ENCODE assay signal across 20 cellular contexts in genomic region chr12:96447256-96447655, GRCh38. TPM values are rescaled to one million over a fixed set of nuclear protein-coding genes. Genes with fewer than 3 reads are reported as not detected.
A peak's percentile ranks its signal among the peaks of the same experiment; 100 is the strongest.
DNase-seq lines count a peak whose midpoint lies in the region; ATAC-seq, FAIRE-seq and TF ChIP-seq lines count a peak whose summit lies in the region.
"Had no signal": no experiment of that assay in that cellular context is flagged by ENCODE, and none has a peak within 500 bp of the region (broad histone marks: within the 10 kb centered on the region; RNA-seq: fewer than 3 reads in every experiment).

No MANE protein-coding gene starts in this region.

- peak overlapping the region; percentile 92 for H3K27ac ChIP-seq in CD4-positive, alpha-beta memory T cell (ENCODE audit: low read depth, low read length)
- H3K27ac ChIP-seq in endothelial cell of umbilical vein (ENCODE audit: insufficient read depth, low read depth, low read length) (peak overlapping the region; percentile 99), osteoblast (ENCODE audit: low read depth, low read length) (peak overlapping the region; percentile 98)
- H3K27ac ChIP-seq: cardiac muscle cell, HL-60 had no signal

- H3K9me1 ChIP-seq in endothelial cell of umbilical vein (replicated peaks; ENCODE audit: control insufficient read depth, extremely low read depth, insufficient read depth, low read length), result no peaks in the 10 kb centered on the region

- no peaks in the 10 kb centered on the region for H3K27me3 Mint-ChIP-seq in CD4-positive, alpha-beta memory T cell
- H3K27me3 Mint-ChIP-seq: activated naive CD8-positive, alpha-beta T cell treated with anti-CD3 and anti-CD28 coated beads, Interleukin-2, amount 10 ng/mL, durations not matched to agents 7 days and 5 days had no signal

- DNase-seq in CD4-positive, alpha-beta memory T cell, result no peak
- DNase-seq in NCI-H2171 treated with DMSO at 0.1 percent for 48 hours (lab: John Stamatoyannopoulos, UW), result peak; percentile 81
- no peak for DNase-seq in endothelial cell of umbilical vein (ENCODE audit: low read depth, low spot score)
- no peak for DNase-seq in osteoblast (ENCODE audit: insufficient read length, low spot score, missing footprints)
- no peak for DNase-seq in HK-2 (ENCODE audit: unreplicated experiment)
- no peak for DNase-seq in SKM-1 (lab: John Stamatoyannopoulos, UW; ENCODE audit: unreplicated experiment)
- DNase-seq: activated naive CD8-positive, alpha-beta T cell treated with anti-CD3 and anti-CD28 coated beads, Interleukin-2, amount 10 ng/mL, durations not matched to agents 7 days and 5 days; NCI-H2029 treated with DMSO at 0.1 percent for 48 hours; NCI-H510A treated with DMSO at 0.1 percent for 48 hours; Right ventricle myocardium superior; trophoblast cell had no signal

- dilution Hi-C loops in endothelial cell of umbilical vein (cut with MboI; ENCODE audit: extremely low pct_ligation_motif_present, low sequenced_read_pairs), result no loop called here

- peak overlapping the region; percentile 93 for H3K9ac ChIP-seq in endothelial cell of umbilical vein (replicated peaks; ENCODE audit: extremely low read depth, insufficient read depth, low read length)

- BruUV-seq in endothelial cell of umbilical vein (replicated peaks; lab: Mats Ljungman, UMichigan), result no TSS peak

- POLR2A ChIA-PET in CD4-positive, alpha-beta memory T cell (lab: Charles Lee; ENCODE audit: partially characterized antibody), result interaction anchor here (1.4 to 4.4 kb wide), 5 partner anchors 10 to 47 kb away, joined by 3 to 42 read pairs (median 13); partner anchors contain the start of gene CDK17
- POLR2A ChIA-PET in endothelial cell of umbilical vein (lab: Charles Lee), result interaction anchor here (1.4 to 4.9 kb wide), 6 partner anchors 9 to 54 kb away, joined by 4 to 85 read pairs (median 26); partner anchors contain the start of gene CDK17

- H3K4me2 ChIP-seq in endothelial cell of umbilical vein (ENCODE audit: insufficient read depth, low read length) (peak overlapping the region; percentile 76), osteoblast (ENCODE audit: insufficient read depth, low read length) (no peak overlapping the region)

- no peaks in the 10 kb centered on the region for H3K27me3 ChIP-seq in CD4-positive, alpha-beta memory T cell (ENCODE audit: insufficient read depth, low read length)
- H3K27me3 ChIP-seq in endothelial cell of umbilical vein (ENCODE audit: control insufficient read depth in 2 of 2, insufficient read depth in 2 of 2, low read length in 2 of 2) (no peaks in the 10 kb centered on the region), osteoblast (ENCODE audit: insufficient read depth, low read length) (no peaks in the 10 kb centered on the region)
- H3K27me3 ChIP-seq: cardiac muscle cell, esophagus muscularis mucosa had no signal

- H3K4me1 ChIP-seq in CD4-positive, alpha-beta memory T cell (ENCODE audit: insufficient read depth, low read length), result peaks cover 30% of the 10 kb centered on the region
- peaks cover 51% of the 10 kb centered on the region for H3K4me1 ChIP-seq in endothelial cell of umbilical vein (ENCODE audit: control insufficient read depth, extremely low read depth, insufficient read depth, low read length)
- H3K4me1 ChIP-seq in osteoblast (ENCODE audit: insufficient read depth, low read length), result peaks cover 29% of the 10 kb centered on the region

- H3K79me2 ChIP-seq in endothelial cell of umbilical vein (ENCODE audit: control insufficient read depth, insufficient read depth, low read length), result peaks cover 29% of the 10 kb centered on the region
- H3K79me2 ChIP-seq in osteoblast (ENCODE audit: insufficient read depth, low read length), result no peaks in the 10 kb centered on the region

- no peaks in the 10 kb centered on the region for H3K36me3 ChIP-seq in CD4-positive, alpha-beta memory T cell (ENCODE audit: insufficient read depth, low read length)
- H3K36me3 ChIP-seq in endothelial cell of umbilical vein (ENCODE audit: control insufficient read depth in 2 of 2, extremely low read depth in 1 of 2, insufficient read depth in 2 of 2, low read length in 2 of 2) (peaks cover 0 to 2% of the 10 kb centered on the region in 2 experiments), osteoblast (ENCODE audit: insufficient read depth, low read length) (no peaks in the 10 kb centered on the region)
- H3K36me3 ChIP-seq: cardiac muscle cell, esophagus muscularis mucosa had no signal

- FAIRE-seq in endothelial cell of umbilical vein (lab: Jason Lieb, UNC), result no peak
- FAIRE-seq: GM19239, H54 had no signal

- TF ChIP-seq POLR2A in endothelial cell of umbilical vein (IDR thresholded peaks at IDR 0.05; ENCODE audit: low read depth, low read length), result no peak

- intact Hi-C loops in CD4-positive, alpha-beta memory T cell (cut with micrococcal nuclease), result loop anchor here (5.0 kb wide), 1 partner anchor 55 kb away; no protein-coding TSS in a partner anchor
- intact Hi-C loops in endothelial cell of umbilical vein (cut with micrococcal nuclease), result loop anchor here (5.0 to 10.0 kb wide), 3 partner anchors 250 to 810 kb away; no protein-coding TSS in a partner anchor

- TF ChIP-seq CTCF in endothelial cell of umbilical vein (IDR thresholded peaks at IDR 0.05; ENCODE audit: extremely low read depth in 1 of 2, insufficient read depth in 1 of 2, low read depth in 1 of 2, low read length in 2 of 2) (no peak), osteoblast (IDR thresholded peaks at IDR 0.05; ENCODE audit: extremely low read depth, low read depth, low read length) (no peak)

- no peak for ATAC-seq in GM18519 (IDR thresholded peaks at IDR 0.05; ENCODE audit: low FRiP score, unreplicated experiment)
- no peak for ATAC-seq in GM18868 (IDR thresholded peaks at IDR 0.05; ENCODE audit: unreplicated experiment)
- ATAC-seq: WTC11 had no signal

- H3K4me3 Mint-ChIP-seq in CD4-positive, alpha-beta memory T cell, result no peak overlapping the region
- H3K4me3 Mint-ChIP-seq: IgD-negative memory B cell, WTC11 had no signal

- H4K20me1 ChIP-seq in endothelial cell of umbilical vein (replicated peaks; ENCODE audit: control insufficient read depth, extremely low read depth, insufficient read depth, low read length) (no peaks in the 10 kb centered on the region), osteoblast (ENCODE audit: insufficient read depth, low read length) (no peaks in the 10 kb centered on the region)

- H3K27ac Mint-ChIP-seq in CD4-positive, alpha-beta memory T cell, result peak overlapping the region in 6 of 7 donors; percentile 53 to 99 (median 98)
- H3K27ac Mint-ChIP-seq: WTC11 had no signal

- H3K9me3 ChIP-seq in CD4-positive, alpha-beta memory T cell (ENCODE audit: control insufficient read depth in 1 of 2, low read length in 2 of 2), result no peaks in the 10 kb centered on the region
- H3K9me3 ChIP-seq in endothelial cell of umbilical vein (replicated peaks; ENCODE audit: control insufficient read depth, insufficient read depth, low read length) (no peaks in the 10 kb centered on the region), osteoblast (ENCODE audit: low read depth, low read length) (no peaks in the 10 kb centered on the region)
- H3K9me3 ChIP-seq: esophagus muscularis mucosa had no signal

- no peak overlapping the region for H2AFZ ChIP-seq in endothelial cell of umbilical vein (ENCODE audit: low read depth, low read length)
- no peak overlapping the region for H2AFZ ChIP-seq in osteoblast (ENCODE audit: low read length)

- H3K36me3 Mint-ChIP-seq in CD4-positive, alpha-beta memory T cell, result no peaks in the 10 kb centered on the region
- H3K36me3 Mint-ChIP-seq: IgD-negative memory B cell, WTC11 had no signal

- no peak overlapping the region for H3K4me3 ChIP-seq in CD4-positive, alpha-beta memory T cell (ENCODE audit: low read length in 2 of 2)
- H3K4me3 ChIP-seq in endothelial cell of umbilical vein (replicated peaks in 1 of 3; ENCODE audit: insufficient read depth in 1 of 3, low read depth in 1 of 3, low read length in 3 of 3) (no peak overlapping the region), osteoblast (ENCODE audit: insufficient read depth, low read length) (no peak overlapping the region)
- H3K4me3 ChIP-seq: cardiac muscle cell, esophagus muscularis mucosa had no signal

- peaks cover 22 to 41% (median 29%) of the 10 kb centered on the region in 4 donors for H3K4me1 Mint-ChIP-seq in CD4-positive, alpha-beta memory T cell
- H3K4me1 Mint-ChIP-seq: WTC11 had no signal

- CTCF ChIA-PET in CD4-positive, alpha-beta memory T cell (lab: Charles Lee; ENCODE audit: partially characterized antibody), result interaction anchor here (1.3 to 3.8 kb wide), 7 partner anchors 13 to 207 kb away, joined by 3 to 34 read pairs (median 12); partner anchors contain the start of genes CDK17 and CFAP54
- CTCF ChIA-PET in endothelial cell of umbilical vein (lab: Charles Lee), result interaction anchor here (0.7 to 4.3 kb wide), 6 partner anchors 10 to 69 kb away, joined by 3 to 52 read pairs (median 9); partner anchors contain the start of genes CDK17 and CFAP54

- H3K9me3 Mint-ChIP-seq in CD4-positive, alpha-beta memory T cell, result no peaks in the 10 kb centered on the region
- H3K9me3 Mint-ChIP-seq: IgD-negative memory B cell, WTC11 had no signal

TF ChIP-seq in endothelial cell of umbilical vein, 7 proteins besides CTCF, POLR2A, EP300 and RAD21 (continues in another document):
- TF ChIP-seq MYC (IDR thresholded peaks at IDR 0.05; ENCODE audit: low read depth, low read length), result no peak

RNA-seq across cellular contexts. Expression of gene CFAP54, which starts 42.1 kb away (rescaled TPM):
- 1 to 10 TPM in 1 of 2 experiments, under 1 TPM in 1; 0.73 to 1.1 TPM for total RNA-seq in CD4-positive, alpha-beta memory T cell
- polyA plus RNA-seq in CD4-positive, alpha-beta memory T cell, result under 1 TPM; 0.37 to 0.65 TPM
- total RNA-seq in endothelial cell of umbilical vein (21.5 and 26.9 TPM in 2 replicates), osteoblast (2.2 and 3.2 TPM in 2 replicates)
- polyA plus RNA-seq in endothelial cell of umbilical vein, result 3.2 and 3.6 TPM in 2 replicates
- polyA plus RNA-seq in endothelial cell of umbilical vein (2011; cell fraction: cytosol; rRNA removed), result 2.2 and 3.3 TPM in 2 replicates
- 38.2 and 38.5 TPM in 2 replicates for polyA plus RNA-seq in endothelial cell of umbilical vein (2011; cell fraction: nucleus; rRNA removed)
- 9.6 and 9.9 TPM in 2 replicates for polyA plus RNA-seq in endothelial cell of umbilical vein (2012)
- 56.8 and 67.7 TPM in 2 replicates for polyA minus RNA-seq in endothelial cell of umbilical vein
- not detected for polyA minus RNA-seq in endothelial cell of umbilical vein (2011; cell fraction: cytosol; rRNA and poly(A)+ RNA removed)
- 189 and 243 TPM in 2 replicates for polyA minus RNA-seq in endothelial cell of umbilical vein (2011; cell fraction: nucleus; rRNA and poly(A)+ RNA removed)

RNA-seq across cellular contexts. Expression of gene CDK17, which starts 47.0 kb away (rescaled TPM):
- 10 to 100 TPM; 66.9 to 67.4 TPM for total RNA-seq in CD4-positive, alpha-beta memory T cell
- 10 to 100 TPM; 30.5 to 31.5 TPM for polyA plus RNA-seq in CD4-positive, alpha-beta memory T cell
- total RNA-seq in endothelial cell of umbilical vein (176 and 193 TPM in 2 replicates), osteoblast (64.8 and 68.0 TPM in 2 replicates)
- polyA plus RNA-seq in endothelial cell of umbilical vein, result 53.6 and 61.1 TPM in 2 replicates
- 62.9 and 67.5 TPM in 2 replicates for polyA plus RNA-seq in endothelial cell of umbilical vein (2011; cell fraction: cytosol; rRNA removed)
- polyA plus RNA-seq in endothelial cell of umbilical vein (2011; cell fraction: nucleus; rRNA removed), result 180 and 190 TPM in 2 replicates
- polyA plus RNA-seq in endothelial cell of umbilical vein (2012), result 76.5 and 115 TPM in 2 replicates
- 302 and 356 TPM in 2 replicates for polyA minus RNA-seq in endothelial cell of umbilical vein
- polyA minus RNA-seq in endothelial cell of umbilical vein (2011; cell fraction: cytosol; rRNA and poly(A)+ RNA removed), result 32.8 TPM
- 1,081 and 1,155 TPM in 2 replicates for polyA minus RNA-seq in endothelial cell of umbilical vein (2011; cell fraction: nucleus; rRNA and poly(A)+ RNA removed)
